ENCODE assay signal across 24 cellular contexts in the genomic region with DNA sequence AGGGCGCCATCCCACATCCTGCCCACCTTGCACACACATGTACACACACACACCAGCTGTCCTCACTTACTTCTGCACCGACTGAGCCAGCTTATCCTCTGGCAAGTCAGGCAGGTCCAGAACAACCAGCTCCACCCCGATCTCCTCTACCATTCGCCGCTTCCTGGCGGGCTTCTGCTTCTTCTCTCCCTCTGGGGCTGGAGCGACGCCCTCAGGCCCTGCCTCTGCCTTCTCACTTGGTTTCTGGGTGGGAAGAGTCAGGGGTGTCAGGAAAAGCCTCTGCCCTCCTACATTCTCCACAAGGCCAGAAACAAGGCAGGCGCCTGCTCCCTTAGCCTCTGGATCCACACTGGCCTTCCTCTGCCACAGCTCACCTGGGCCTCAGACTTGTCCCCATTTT.
"Had no signal": no experiment of that assay in that cellular context is flagged by ENCODE, and none has a peak within 500 bp of the region (broad histone marks: within the 10 kb centered on the region; RNA-seq: fewer than 3 reads in every experiment).

No MANE protein-coding gene starts in this region.

- DNase-seq: activated CD4-positive, alpha-beta T cell treated with anti-CD3 and anti-CD28 coated beads for 48 hours; activated CD4-positive, alpha-beta T cell treated with anti-CD3 and anti-CD28 coated beads, Interleukin-2, amount 50 U/mL, for 4 hours; activated CD4-positive, CD25-positive, alpha-beta regulatory T cell treated with anti-CD3 and anti-CD28 coated beads, Interleukin-2, amount 50 U/mL, for 72 hours; activated effector memory CD4-positive, alpha-beta T cell treated with anti-CD3 and anti-CD28 coated beads, Interleukin-2, amount 50 U/mL, for 16 hours; activated naive CD4-positive, alpha-beta T cell treated with anti-CD3 and anti-CD28 coated beads for 36 hours; activated T-cell treated with anti-CD3 and anti-CD28 coated beads for 4 hours; body of pancreas; Karpas-422; MM.1S; NCI-H1105 treated with DMSO at 0.1 percent for 48 hours; NCI-H1436 treated with DMSO at 0.1 percent for 48 hours; NCI-H187; NCI-H2081 treated with DMSO at 0.1 percent for 48 hours; NCI-H446; NCI-H524; SHP77 treated with DMSO at 0.1 percent for 48 hours; T-helper 9 cell had no signal

- H3K27ac Mint-ChIP-seq: activated naive CD4-positive, alpha-beta T cell treated with anti-CD3 and anti-CD28 coated beads for 36 hours; activated T-helper 1 cell treated with anti-CD3 and anti-CD28 coated beads, Interleukin-12 subunit alpha, Interleukin-12 subunit beta, Interleukin-2, Interleukin-4 antibody, amounts not matched to agents 30 ng/mL and 10 ng/mL and 1 ng/mL, durations not matched to agents 14 hours and 24 hours and 36 hours; T-helper 1 cell treated with Interleukin-12 subunit alpha and Interleukin-12 subunit beta and Interleukin-4 antibody, amounts not matched to agents 30 μg/mL and 1 μg/mL, for 36 hours; WTC11 had no signal

- FAIRE-seq: bronchial epithelial cell, RCC 7860 had no signal

- H3K4me1 ChIP-seq: ascending aorta, body of pancreas had no signal

- H3K27me3 ChIP-seq: ascending aorta, body of pancreas had no signal

- ATAC-seq: body of pancreas, WTC11 had no signal

- H3K4me3 ChIP-seq: ascending aorta, body of pancreas had no signal

- H3K27ac ChIP-seq: ascending aorta, body of pancreas had no signal

- H3K9me3 Mint-ChIP-seq: activated naive CD4-positive, alpha-beta T cell treated with anti-CD3 and anti-CD28 coated beads for 36 hours; activated T-helper 1 cell treated with anti-CD3 and anti-CD28 coated beads, Interleukin-12 subunit alpha, Interleukin-12 subunit beta, Interleukin-2, Interleukin-4 antibody, amounts not matched to agents 30 ng/mL and 10 ng/mL and 1 ng/mL, durations not matched to agents 14 hours and 24 hours and 36 hours; central memory CD8-positive, alpha-beta T cell; T-helper 1 cell treated with Interleukin-12 subunit alpha and Interleukin-12 subunit beta and Interleukin-4 antibody, amounts not matched to agents 30 μg/mL and 1 μg/mL, for 36 hours; WTC11 had no signal

- H3K9me3 ChIP-seq: ascending aorta, body of pancreas had no signal
